8 cellular contexts compared by ENCODE assay signal in the genomic region with DNA sequence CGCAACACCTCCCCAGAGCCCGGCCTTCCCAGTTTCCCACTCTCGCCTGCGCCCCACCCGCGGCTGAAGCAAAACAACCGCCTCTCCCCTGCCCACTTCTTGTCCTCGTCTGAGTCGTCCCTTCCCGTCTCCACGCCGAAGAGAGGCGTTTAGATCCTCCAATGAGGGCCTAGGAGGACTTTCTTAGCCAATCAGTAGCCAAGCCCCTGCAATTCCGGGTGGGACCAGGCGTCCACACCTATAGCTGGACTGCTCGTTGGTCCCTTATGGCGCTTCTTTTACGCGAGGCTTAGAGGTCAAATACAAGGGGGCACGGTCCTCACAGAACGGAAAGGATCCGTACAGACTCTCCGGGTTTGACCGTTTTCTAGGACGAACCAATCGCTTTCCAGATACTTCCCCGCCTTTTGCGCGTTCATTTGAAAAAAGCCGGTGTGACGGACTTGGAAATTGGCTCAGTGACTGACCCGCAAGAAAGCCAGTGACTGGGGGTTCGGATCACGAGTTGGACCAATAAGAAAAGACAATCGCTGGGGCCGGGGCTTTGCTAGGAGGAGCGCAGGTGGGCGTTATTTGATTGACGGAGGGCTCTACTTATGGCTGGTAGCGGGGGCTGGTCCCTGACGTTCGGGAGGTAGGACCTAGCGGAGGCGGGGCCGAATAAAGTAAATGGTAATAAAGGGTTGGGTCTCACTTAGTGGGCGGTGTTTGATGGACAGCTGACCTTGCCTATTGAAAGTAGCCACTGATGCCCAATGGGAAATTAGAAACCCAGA. TPM values are rescaled to one million over a fixed set of nuclear protein-coding genes. Genes with fewer than 3 reads are reported as not detected.
DNase-seq lines count a peak whose midpoint lies in the region; ATAC-seq and TF ChIP-seq lines count a peak whose summit lies in the region.

No MANE protein-coding gene starts in this region.

- peak; percentile 64 for TF ChIP-seq POLR2A in GM19099 (IDR thresholded peaks at IDR 0.05; ENCODE audit: extremely low read depth, insufficient read length, low read depth)

- DNase-seq in AG20443 (ENCODE audit: low spot score) (peak; percentile 98), NCI-H446 treated with DMSO at 0.1 percent for 48 hours (lab: John Stamatoyannopoulos, UW) (peak; percentile 100), cerebellum (ENCODE audit: low spot score) (peak; percentile 98), islet precursor cell (peak; percentile 100)
- DNase-seq in activated CD4-positive, alpha-beta T cell treated with anti-CD3 and anti-CD28 coated beads for 1 hour: peak; percentile 93
- DNase-seq in stimulated activated CD4-positive, alpha-beta T cell treated with anti-CD3 and anti-CD28 coated beads, Interleukin-12 subunit alpha, Interleukin-12 subunit beta, amount 100 ng/mL, for 4 hours: peak; percentile 90

- peak; percentile 84 for ATAC-seq in HG03378 (IDR thresholded peaks at IDR 0.05; ENCODE audit: unreplicated experiment)

RNA-seq across cellular contexts. Expression of a gene that starts 0.6 kb away (rescaled TPM):
- 81.0 TPM for total RNA-seq in cerebellum

Comparison
In these comparisons a context has a peak if more than half of its experiments do, and no peak if none do; other contexts are left out.
1. Peak in every context shown above with its lines: DNase-seq and ATAC-seq.